1 cellular context compared by ENCODE assay signal in the genomic region with DNA sequence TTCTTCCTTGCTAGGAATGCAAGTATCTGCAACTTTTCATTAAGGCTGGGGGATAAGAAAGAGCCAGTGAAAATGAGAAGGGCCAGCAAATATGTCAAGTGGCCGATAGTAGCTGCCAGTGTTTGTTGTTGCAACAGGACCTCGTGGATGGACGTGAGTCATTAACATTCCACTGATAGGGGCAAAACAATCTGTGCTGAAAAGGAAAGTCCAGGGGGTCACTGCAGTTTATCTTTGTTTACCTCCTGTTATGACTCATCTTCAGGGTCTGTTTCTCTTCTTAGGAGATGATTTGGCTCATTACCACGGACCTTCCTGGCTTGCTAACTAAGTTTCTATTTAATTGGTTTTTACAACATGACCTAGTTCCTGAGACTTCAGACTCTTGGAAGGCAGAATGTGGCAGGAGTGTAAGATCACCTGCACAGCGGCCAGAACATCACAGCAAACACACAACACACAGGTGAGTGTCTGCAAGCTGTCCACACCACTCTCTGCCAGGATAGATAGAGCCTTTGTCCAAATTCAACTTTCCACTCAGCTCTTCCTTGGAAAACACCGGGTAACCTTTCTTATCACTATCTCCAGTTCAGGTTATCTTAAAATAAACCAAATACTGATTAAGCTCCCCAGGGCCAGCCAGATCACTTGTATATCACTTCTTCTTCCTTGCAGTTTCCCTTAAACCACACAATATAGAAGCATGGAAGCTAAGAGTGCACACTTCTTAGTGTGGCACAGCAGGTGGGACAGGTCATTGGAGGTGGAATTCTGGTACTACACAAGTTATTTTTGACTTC.
A peak's percentile ranks its signal among the peaks of the same experiment; 100 is the strongest.
TF ChIP-seq lines count a peak whose summit lies in the region.

No MANE protein-coding gene starts in this region.

TF ChIP-seq in HepG2, 621 proteins besides CTCF, POLR2A, EP300 and RAD21 (continued from another document and continues in another):
- TF ChIP-seq, protein P1, sequence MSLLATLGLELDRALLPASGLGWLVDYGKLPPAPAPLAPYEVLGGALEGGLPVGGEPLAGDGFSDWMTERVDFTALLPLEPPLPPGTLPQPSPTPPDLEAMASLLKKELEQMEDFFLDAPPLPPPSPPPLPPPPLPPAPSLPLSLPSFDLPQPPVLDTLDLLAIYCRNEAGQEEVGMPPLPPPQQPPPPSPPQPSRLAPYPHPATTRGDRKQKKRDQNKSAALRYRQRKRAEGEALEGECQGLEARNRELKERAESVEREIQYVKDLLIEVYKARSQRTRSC (CRISPR knock-in tag; IDR thresholded peaks at IDR 0.05; ENCODE audit: low read depth): no peak; the same call in 1 of the 2 replicates
- TF ChIP-seq TOPORS (CRISPR knock-in tag; IDR thresholded peaks at IDR 0.05) (no peak), AHDC1 (CRISPR knock-in tag; IDR thresholded peaks at IDR 0.05; ENCODE audit: borderline replicate concordance) (peak; percentile 90; the same call in 1 of the 2 replicates), THAP11 (CRISPR knock-in tag; IDR thresholded peaks at IDR 0.05) (peak; percentile 63), KIAA2018 (CRISPR knock-in tag; IDR thresholded peaks at IDR 0.05; ENCODE audit: borderline replicate concordance) (no peak), ZSCAN22 (CRISPR knock-in tag; IDR thresholded peaks at IDR 0.05) (no peak), KMT2B (CRISPR knock-in tag; IDR thresholded peaks at IDR 0.05) (peak; percentile 40; the same call in 1 of the 2 replicates), ZNF609 (CRISPR knock-in tag; IDR thresholded peaks at IDR 0.05; ENCODE audit: borderline replicate concordance) (peak; percentile 73; the same call in 1 of the 2 replicates), ATF7 (IDR thresholded peaks at IDR 0.05) (no peak), ATF7 (CRISPR knock-in tag; IDR thresholded peaks at IDR 0.05) (no peak), ZNF670 (CRISPR knock-in tag; IDR thresholded peaks at IDR 0.05; ENCODE audit: borderline replicate concordance) (peak; percentile 86), SIX1 (CRISPR knock-in tag; IDR thresholded peaks at IDR 0.05; ENCODE audit: borderline replicate concordance) (peak; percentile 64; the same call in 1 of the 2 replicates), MED1 (CRISPR knock-in tag; IDR thresholded peaks at IDR 0.05) (peak; percentile 81), ZNF567 (CRISPR knock-in tag; IDR thresholded peaks at IDR 0.05; ENCODE audit: borderline replicate concordance) (no peak), ARID3A (IDR thresholded peaks at IDR 0.05; ENCODE audit: low read depth, low read length) (peak; percentile 32; the same call in 1 of the 2 replicates)
- TF ChIP-seq, protein P2, sequence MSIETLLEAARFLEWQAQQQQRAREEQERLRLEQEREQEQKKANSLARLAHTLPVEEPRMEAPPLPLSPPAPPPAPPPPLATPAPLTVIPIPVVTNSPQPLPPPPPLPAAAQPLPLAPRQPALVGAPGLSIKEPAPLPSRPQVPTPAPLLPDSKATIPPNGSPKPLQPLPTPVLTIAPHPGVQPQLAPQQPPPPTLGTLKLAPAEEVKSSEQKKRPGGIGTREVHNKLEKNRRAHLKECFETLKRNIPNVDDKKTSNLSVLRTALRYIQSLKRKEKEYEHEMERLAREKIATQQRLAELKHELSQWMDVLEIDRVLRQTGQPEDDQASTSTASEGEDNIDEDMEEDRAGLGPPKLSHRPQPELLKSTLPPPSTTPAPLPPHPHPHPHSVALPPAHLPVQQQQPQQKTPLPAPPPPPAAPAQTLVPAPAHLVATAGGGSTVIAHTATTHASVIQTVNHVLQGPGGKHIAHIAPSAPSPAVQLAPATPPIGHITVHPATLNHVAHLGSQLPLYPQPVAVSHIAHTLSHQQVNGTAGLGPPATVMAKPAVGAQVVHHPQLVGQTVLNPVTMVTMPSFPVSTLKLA (IDR thresholded peaks at IDR 0.05): peak; percentile 78
